ENCODE assay signal across 8 cellular contexts in genomic region chr1:27632387-27633297, GRCh38. TPM values are rescaled to one million over a fixed set of nuclear protein-coding genes. Genes with fewer than 3 reads are reported as not detected.
DNase-seq lines count a peak whose midpoint lies in the region; ATAC-seq, FAIRE-seq and TF ChIP-seq lines count a peak whose summit lies in the region.

No MANE protein-coding gene starts in this region.

- no peak for FAIRE-seq in frontal cortex (lab: Jason Lieb, UNC)

- no peaks in the 10 kb centered on the region for H3K9me3 Mint-ChIP-seq in type B pancreatic cell

- no peaks in the 10 kb centered on the region for H3K27me3 ChIP-seq in mononuclear cell (ENCODE audit: insufficient read depth, low read length)

- H3K9me3 ChIP-seq in mononuclear cell (ENCODE audit: low read depth, low read length), result no peaks in the 10 kb centered on the region

- H3K27ac Mint-ChIP-seq in type B pancreatic cell, result no peak overlapping the region

- peaks cover 48% of the 10 kb centered on the region for H3K27me3 Mint-ChIP-seq in type B pancreatic cell

- H3K36me3 Mint-ChIP-seq in type B pancreatic cell, result no peaks in the 10 kb centered on the region

- H3K4me1 Mint-ChIP-seq in type B pancreatic cell (ENCODE audit: unreplicated experiment), result peaks cover 23% of the 10 kb centered on the region

- H3K4me1 ChIP-seq in mononuclear cell (ENCODE audit: insufficient read depth, low read length), result peaks cover 99% of the 10 kb centered on the region

- no peak overlapping the region for H3K4me3 Mint-ChIP-seq in type B pancreatic cell

- DNase-seq in activated T-cell treated with anti-CD3 and anti-CD28 coated beads for 24 hours (ENCODE audit: low read depth), result peak; percentile 46
- DNase-seq in C1 segment of cervical spinal cord (lab: John Stamatoyannopoulos, UW), result no peak
- DNase-seq in frontal cortex (ENCODE audit: low spot score in 2 of 2), result no peak
- DNase-seq in activated CD4-positive, CD25-positive, alpha-beta regulatory T cell (lab: John Stamatoyannopoulos, UW), result no peak
- DNase-seq in type B pancreatic cell (ENCODE audit: extremely low spot score, unreplicated experiment), result no peak

- peak; percentile 40 for ATAC-seq in GM18517 (IDR thresholded peaks at IDR 0.05; ENCODE audit: unreplicated experiment)
- ATAC-seq in HG03066 (IDR thresholded peaks at IDR 0.05; ENCODE audit: low read depth, unreplicated experiment), result peak; percentile 38

- peak overlapping the region; percentile 81 for H3K4me3 ChIP-seq in mononuclear cell (ENCODE audit: low read length)

- TF ChIP-seq CTCF in type B pancreatic cell (conservative IDR thresholded peaks at IDR 0.05), result no peak

RNA-seq across cellular contexts. Expression of gene FGR, which starts 2.3 kb away (rescaled TPM):
- total RNA-seq in mononuclear cell (123 TPM), frontal cortex (0.41 TPM), type B pancreatic cell (ENCODE audit: low replicate concordance) (not detected in 2 replicates)

RNA-seq across cellular contexts. Expression of gene AHDC1, which starts 28.7 kb away (rescaled TPM):
- total RNA-seq in mononuclear cell, result 3.3 TPM
- 10.6 TPM for total RNA-seq in frontal cortex
- total RNA-seq in type B pancreatic cell (ENCODE audit: low replicate concordance), result 49.3 and 61.0 TPM in 2 replicates

RNA-seq across cellular contexts. Expression of gene IFI6, which starts 39.4 kb away (rescaled TPM):
- total RNA-seq in mononuclear cell (85.6 TPM), frontal cortex (45.2 TPM), type B pancreatic cell (ENCODE audit: low replicate concordance) (62.2 and 136 TPM in 2 replicates)

Comparison
In these comparisons a context has a peak if more than half of its experiments do, and no peak if none do; other contexts are left out.
1. RNA of gene FGR, which starts 2.3 kb away (total RNA-seq): 123 TPM in mononuclear cell (single experiment); 0.41 TPM in frontal cortex (single experiment) and not detected in type B pancreatic cell; every median in the first group is over 10 times any median in the second.